8 cellular contexts compared by ENCODE assay signal in genomic region chr17:65243838-65244237, GRCh38.
DNase-seq lines count a peak whose midpoint lies in the region; ATAC-seq, FAIRE-seq and TF ChIP-seq lines count a peak whose summit lies in the region.

No MANE protein-coding gene starts in this region.

- H3K27me3 Mint-ChIP-seq in activated CD8-positive, alpha-beta T cell treated with anti-CD3 and anti-CD28 coated beads for 36 hours, result peaks cover 7% of the 10 kb centered on the region
- peaks cover 25 to 42% of the 10 kb centered on the region in 2 donors for H3K27me3 Mint-ChIP-seq in natural killer cell treated with Interleukin-12 subunit alpha and Interleukin-12 subunit beta and Interleukin-15 and Interleukin-18, amount 100 ng/mL, for 72 hours

- no peaks in the 10 kb centered on the region for H3K36me3 Mint-ChIP-seq in activated CD8-positive, alpha-beta T cell treated with anti-CD3 and anti-CD28 coated beads for 36 hours (ENCODE audit: low read depth)
- H3K36me3 Mint-ChIP-seq in natural killer cell treated with Interleukin-12 subunit alpha and Interleukin-12 subunit beta and Interleukin-15 and Interleukin-18, amount 100 ng/mL, for 72 hours, result no peaks in the 10 kb centered on the region

- peak overlapping the region; percentile 15; the same call in 1 of the 2 replicates for H3K4me3 ChIP-seq in iPS-18c (ENCODE audit: insufficient read depth, low read depth, low read length)
- H3K4me3 ChIP-seq in gastrocnemius medialis, result no peak overlapping the region
- no peak overlapping the region for H3K4me3 ChIP-seq in sigmoid colon

- H3K27ac ChIP-seq in gastrocnemius medialis (no peak overlapping the region), sigmoid colon (no peak overlapping the region)

- H3K27me3 ChIP-seq in gastrocnemius medialis (no peaks in the 10 kb centered on the region), sigmoid colon (no peaks in the 10 kb centered on the region)

- H3K4me3 Mint-ChIP-seq in activated CD8-positive, alpha-beta T cell treated with anti-CD3 and anti-CD28 coated beads for 36 hours, result no peak overlapping the region
- H3K4me3 Mint-ChIP-seq in natural killer cell treated with Interleukin-12 subunit alpha and Interleukin-12 subunit beta and Interleukin-15 and Interleukin-18, amount 100 ng/mL, for 72 hours, result no peak overlapping the region

- H3K4me1 Mint-ChIP-seq in activated CD8-positive, alpha-beta T cell treated with anti-CD3 and anti-CD28 coated beads for 36 hours (ENCODE audit: low read depth), result peaks cover 9% of the 10 kb centered on the region
- H3K4me1 Mint-ChIP-seq in natural killer cell treated with Interleukin-12 subunit alpha and Interleukin-12 subunit beta and Interleukin-15 and Interleukin-18, amount 100 ng/mL, for 72 hours (ENCODE audit: low read depth in 2 of 2), result no peaks in the 10 kb centered on the region

- no peaks in the 10 kb centered on the region for H3K9me3 Mint-ChIP-seq in activated CD8-positive, alpha-beta T cell treated with anti-CD3 and anti-CD28 coated beads for 36 hours
- H3K9me3 Mint-ChIP-seq in natural killer cell treated with Interleukin-12 subunit alpha and Interleukin-12 subunit beta and Interleukin-15 and Interleukin-18, amount 100 ng/mL, for 72 hours, result no peaks in the 10 kb centered on the region

- intact Hi-C loops in activated CD8-positive, alpha-beta T cell treated with anti-CD3 and anti-CD28 coated beads for 36 hours (cut with micrococcal nuclease), result no loop called here
- intact Hi-C loops in gastrocnemius medialis (cut with DNase I; ENCODE audit: low total_unique reads) (no loop called here), sigmoid colon (cut with DNase I) (no loop called here)

- 6 to 13% methylated on average over 4 of the region's 4 CpGs for WGBS in sigmoid colon, 2 donors

- CTCF ChIA-PET in activated CD8-positive, alpha-beta T cell treated with anti-CD3 and anti-CD28 coated beads for 36 hours (lab: Charles Lee), result no interaction called here

- FAIRE-seq in H54 (lab: Jason Lieb, UNC), result no peak

- in situ Hi-C loops in gastrocnemius medialis (cut with MboI; ENCODE audit: low sequenced_read_pairs in 4 of 4), result no loop called here

- H3K4me1 ChIP-seq in gastrocnemius medialis (no peaks in the 10 kb centered on the region), sigmoid colon (peaks cover 0 to 6% (median 0%) of the 10 kb centered on the region in 4 donors)

- peak; percentile 82 for ATAC-seq in activated CD8-positive, alpha-beta T cell treated with anti-CD3 and anti-CD28 coated beads for 36 hours
- ATAC-seq in gastrocnemius medialis (no peak), GM21529 (IDR thresholded peaks at IDR 0.05; ENCODE audit: unreplicated experiment) (no peak)
- ATAC-seq in natural killer cell treated with Interleukin-12 subunit alpha and Interleukin-12 subunit beta and Interleukin-15 and Interleukin-18, amount 100 ng/mL, for 72 hours, result no peak

- DNase-seq in A172 (ENCODE audit: low spot score) (peak; percentile 87), H54 (ENCODE audit: insufficient read length, low spot score) (peak; percentile 63), gastrocnemius medialis (no peak), sigmoid colon (no peak)
- peak; percentile 42 for DNase-seq in activated CD8-positive, alpha-beta T cell treated with anti-CD3 and anti-CD28 coated beads for 36 hours
- no peak for DNase-seq in natural killer cell treated with Interleukin-12 subunit alpha and Interleukin-12 subunit beta and Interleukin-15 and Interleukin-18, amount 100 ng/mL, for 72 hours (ENCODE audit: low spot score)

- TF ChIP-seq POLR2A in H54 (IDR thresholded peaks at IDR 0.05; ENCODE audit: low read depth, low read length), result no peak
- TF ChIP-seq POLR2A in gastrocnemius medialis (IDR thresholded peaks at IDR 0.05), result no peak
- TF ChIP-seq POLR2A in sigmoid colon (IDR thresholded peaks at IDR 0.05), result no peak

- no peaks in the 10 kb centered on the region for H3K9me3 ChIP-seq in iPS-18c (ENCODE audit: control insufficient read depth, insufficient read depth, low read length)
- H3K9me3 ChIP-seq in gastrocnemius medialis, result no peaks in the 10 kb centered on the region
- H3K9me3 ChIP-seq in sigmoid colon, result no peaks in the 10 kb centered on the region

- POLR2A ChIA-PET in activated CD8-positive, alpha-beta T cell treated with anti-CD3 and anti-CD28 coated beads for 36 hours (lab: Charles Lee), result no interaction called here

- H3K36me3 ChIP-seq in gastrocnemius medialis (no peaks in the 10 kb centered on the region), sigmoid colon (no peaks in the 10 kb centered on the region)

- H3K27ac Mint-ChIP-seq in activated CD8-positive, alpha-beta T cell treated with anti-CD3 and anti-CD28 coated beads for 36 hours, result no peak overlapping the region
- no peak overlapping the region for H3K27ac Mint-ChIP-seq in natural killer cell treated with Interleukin-12 subunit alpha and Interleukin-12 subunit beta and Interleukin-15 and Interleukin-18, amount 100 ng/mL, for 72 hours

- TF ChIP-seq CTCF in activated CD8-positive, alpha-beta T cell treated with anti-CD3 and anti-CD28 coated beads for 36 hours (IDR thresholded peaks at IDR 0.05), result no peak
- TF ChIP-seq CTCF in gastrocnemius medialis (IDR thresholded peaks at IDR 0.05 in 4 of 5, conservative IDR thresholded peaks at IDR 0.05 in 1 of 5), result no peak
- TF ChIP-seq CTCF in sigmoid colon (IDR thresholded peaks at IDR 0.05), result no peak

- no peak for TF ChIP-seq EP300 in sigmoid colon (IDR thresholded peaks at IDR 0.05)

Comparison
In these comparisons a context has a peak if more than half of its experiments do, and no peak if none do; other contexts are left out.
1. DNase-seq: peak in A172 (single experiment), H54 (single experiment) and activated CD8-positive, alpha-beta T cell treated with anti-CD3 and anti-CD28 coated beads for 36 hours (single experiment); none in gastrocnemius medialis (0 of 2), sigmoid colon (single experiment) and natural killer cell treated with Interleukin-12 subunit alpha and Interleukin-12 subunit beta and Interleukin-15 and Interleukin-18, amount 100 ng/mL, for 72 hours (single experiment).